ENCODE assay signal across 1 cellular context in genomic region chr15:73330206-73331051, GRCh38.
TF ChIP-seq lines count a peak whose summit lies in the region.

No MANE protein-coding gene starts in this region.

TF ChIP-seq in SK-N-SH, 30 proteins besides CTCF, POLR2A, EP300 and RAD21 (continued from another document):
- TF ChIP-seq, protein P1, sequence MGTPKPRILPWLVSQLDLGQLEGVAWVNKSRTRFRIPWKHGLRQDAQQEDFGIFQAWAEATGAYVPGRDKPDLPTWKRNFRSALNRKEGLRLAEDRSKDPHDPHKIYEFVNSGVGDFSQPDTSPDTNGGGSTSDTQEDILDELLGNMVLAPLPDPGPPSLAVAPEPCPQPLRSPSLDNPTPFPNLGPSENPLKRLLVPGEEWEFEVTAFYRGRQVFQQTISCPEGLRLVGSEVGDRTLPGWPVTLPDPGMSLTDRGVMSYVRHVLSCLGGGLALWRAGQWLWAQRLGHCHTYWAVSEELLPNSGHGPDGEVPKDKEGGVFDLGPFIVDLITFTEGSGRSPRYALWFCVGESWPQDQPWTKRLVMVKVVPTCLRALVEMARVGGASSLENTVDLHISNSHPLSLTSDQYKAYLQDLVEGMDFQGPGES (IDR thresholded peaks at IDR 0.05; ENCODE audit: low read depth, low read length), result no peak
- no peak for TF ChIP-seq JUND (IDR thresholded peaks at IDR 0.05)
- TF ChIP-seq NFIC (IDR thresholded peaks at IDR 0.05; ENCODE audit: borderline replicate concordance), result no peak
- no peak for TF ChIP-seq RCOR1 (IDR thresholded peaks at IDR 0.05; ENCODE audit: low read length)
- no peak for TF ChIP-seq USF1 (IDR thresholded peaks at IDR 0.05; ENCODE audit: borderline replicate concordance, low read depth)
- no peak for TF ChIP-seq CHD2 (IDR thresholded peaks at IDR 0.05; ENCODE audit: low read length, partially characterized antibody)
